ENCODE assay signal across 1 cellular context in the genomic region with DNA sequence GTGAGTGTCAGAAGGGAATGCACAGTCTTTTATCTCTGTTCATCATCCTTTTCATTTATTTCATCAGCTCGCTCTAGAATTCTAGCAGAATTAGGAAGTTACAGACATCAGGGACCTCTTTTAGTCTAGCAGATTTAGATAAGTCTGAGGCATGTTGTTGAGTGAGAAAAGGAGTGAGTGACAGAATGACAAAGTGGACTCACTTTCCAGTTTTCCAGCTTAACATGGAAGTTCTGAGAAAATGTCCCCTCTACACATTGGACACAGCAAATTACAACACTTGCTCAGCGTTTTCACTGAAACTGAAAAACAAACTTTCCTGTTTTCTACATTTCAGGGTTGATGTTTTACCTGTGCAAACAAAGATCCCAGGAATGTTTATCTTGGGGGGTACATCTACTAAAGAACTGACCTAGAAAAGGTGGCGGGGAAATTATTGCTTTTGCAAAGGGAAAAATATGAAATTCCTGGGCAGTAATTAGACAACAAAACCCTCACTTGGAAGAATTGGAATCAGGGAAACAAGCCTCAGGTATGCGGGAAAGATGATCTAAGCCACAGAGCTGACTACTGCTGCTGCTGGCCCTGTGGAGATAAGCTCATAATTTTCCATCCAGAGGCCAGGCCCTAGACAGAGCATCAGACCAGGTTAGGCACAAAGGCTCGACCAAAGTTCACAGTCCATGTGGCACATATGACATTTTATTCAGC.
TF ChIP-seq lines count a peak whose summit lies in the region.

No MANE protein-coding gene starts in this region.

TF ChIP-seq in HepG2, 621 proteins besides CTCF, POLR2A, EP300 and RAD21 (continued from another document and continues in another):
- TF ChIP-seq POLR2AphosphoS5 (IDR thresholded peaks at IDR 0.05; ENCODE audit: low read depth, low read length) (peak; percentile 72), GATAD2A (CRISPR knock-in tag; IDR thresholded peaks at IDR 0.05) (peak; percentile 87), HIVEP1 (CRISPR knock-in tag; IDR thresholded peaks at IDR 0.05) (no peak), ZNF776 (CRISPR knock-in tag; IDR thresholded peaks at IDR 0.05) (no peak), FOXA1 (IDR thresholded peaks at IDR 0.05) (peak; percentile 39), FOXA1 (CRISPR knock-in tag; IDR thresholded peaks at IDR 0.05) (peak; percentile 64), ZEB1 (IDR thresholded peaks at IDR 0.05; ENCODE audit: insufficient replicate concordance, low read depth) (peak; percentile 75), TIGD3 (CRISPR knock-in tag; IDR thresholded peaks at IDR 0.05; ENCODE audit: borderline replicate concordance) (no peak), PRMT3 (CRISPR knock-in tag; IDR thresholded peaks at IDR 0.05; ENCODE audit: borderline replicate concordance, low read depth) (no peak), ZNF772 (CRISPR knock-in tag; IDR thresholded peaks at IDR 0.05) (0 out of 2 replicates have a peak, but pooled peaks have one; percentile 42), ZMYM4 (CRISPR knock-in tag; IDR thresholded peaks at IDR 0.05) (peak; percentile 50; the same call in 1 of the 2 replicates), ZNF878 (CRISPR knock-in tag; IDR thresholded peaks at IDR 0.05) (peak; percentile 53; the same call in 1 of the 2 replicates), ZNF3 (CRISPR knock-in tag; IDR thresholded peaks at IDR 0.05) (peak; percentile 84; the same call in 1 of the 2 replicates), ZNF839 (CRISPR knock-in tag; IDR thresholded peaks at IDR 0.05; ENCODE audit: borderline replicate concordance) (no peak), NFKBIZ (CRISPR knock-in tag; IDR thresholded peaks at IDR 0.05) (no peak), FOXK1 (CRISPR knock-in tag; IDR thresholded peaks at IDR 0.05; ENCODE audit: borderline replicate concordance, low read depth) (0 out of 2 replicates have a peak, but pooled peaks have one; percentile 35), ZNF609 (CRISPR knock-in tag; IDR thresholded peaks at IDR 0.05; ENCODE audit: borderline replicate concordance) (peak; percentile 75), MYC (CRISPR knock-in tag; IDR thresholded peaks at IDR 0.05; ENCODE audit: borderline replicate concordance) (peak; percentile 60; the same call in 1 of the 2 replicates), NFE2L2 (IDR thresholded peaks at IDR 0.05; ENCODE audit: low read length) (no peak), HNRNPH1 (optimal IDR thresholded peaks at IDR 0.05; ENCODE audit: low read depth, low read length) (no peak), BRD4 (CRISPR knock-in tag; IDR thresholded peaks at IDR 0.05) (peak; percentile 21; the same call in 1 of the 2 replicates), ZNF83 (CRISPR knock-in tag; IDR thresholded peaks at IDR 0.05; ENCODE audit: borderline replicate concordance) (no peak), SOX13 (IDR thresholded peaks at IDR 0.05) (no peak), SOX13 (CRISPR knock-in tag; conservative IDR thresholded peaks at IDR 0.05 in 1 of 2, IDR thresholded peaks at IDR 0.05 in 1 of 2) (peak in 1 of 2 experiments; percentile 84; a peak in 2 of 4 replicates), ELK4 (CRISPR knock-in tag; IDR thresholded peaks at IDR 0.05; ENCODE audit: borderline replicate concordance) (no peak), ZIK1 (CRISPR knock-in tag; IDR thresholded peaks at IDR 0.05; ENCODE audit: borderline replicate concordance, low read depth) (no peak), TEF (CRISPR knock-in tag; IDR thresholded peaks at IDR 0.05) (0 out of 2 replicates have a peak, but pooled peaks have one; percentile 31), ATF4 (CRISPR knock-in tag; IDR thresholded peaks at IDR 0.05) (peak in 1 of 2 experiments; percentile 48; a peak in 1 of 4 replicates), ZNF142 (CRISPR knock-in tag; IDR thresholded peaks at IDR 0.05) (peak; percentile 53; the same call in 1 of the 2 replicates), ZBTB1 (CRISPR knock-in tag; IDR thresholded peaks at IDR 0.05; ENCODE audit: borderline replicate concordance) (no peak), ZNF207 (IDR thresholded peaks at IDR 0.05; ENCODE audit: borderline replicate concordance) (no peak)
- TF ChIP-seq, protein P1, sequence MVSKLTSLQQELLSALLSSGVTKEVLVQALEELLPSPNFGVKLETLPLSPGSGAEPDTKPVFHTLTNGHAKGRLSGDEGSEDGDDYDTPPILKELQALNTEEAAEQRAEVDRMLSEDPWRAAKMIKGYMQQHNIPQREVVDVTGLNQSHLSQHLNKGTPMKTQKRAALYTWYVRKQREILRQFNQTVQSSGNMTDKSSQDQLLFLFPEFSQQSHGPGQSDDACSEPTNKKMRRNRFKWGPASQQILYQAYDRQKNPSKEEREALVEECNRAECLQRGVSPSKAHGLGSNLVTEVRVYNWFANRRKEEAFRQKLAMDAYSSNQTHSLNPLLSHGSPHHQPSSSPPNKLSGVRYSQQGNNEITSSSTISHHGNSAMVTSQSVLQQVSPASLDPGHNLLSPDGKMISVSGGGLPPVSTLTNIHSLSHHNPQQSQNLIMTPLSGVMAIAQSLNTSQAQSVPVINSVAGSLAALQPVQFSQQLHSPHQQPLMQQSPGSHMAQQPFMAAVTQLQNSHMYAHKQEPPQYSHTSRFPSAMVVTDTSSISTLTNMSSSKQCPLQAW (CRISPR knock-in tag; IDR thresholded peaks at IDR 0.05) = 0 out of 2 replicates have a peak, but pooled peaks have one; percentile 13
- TF ChIP-seq, protein P2, sequence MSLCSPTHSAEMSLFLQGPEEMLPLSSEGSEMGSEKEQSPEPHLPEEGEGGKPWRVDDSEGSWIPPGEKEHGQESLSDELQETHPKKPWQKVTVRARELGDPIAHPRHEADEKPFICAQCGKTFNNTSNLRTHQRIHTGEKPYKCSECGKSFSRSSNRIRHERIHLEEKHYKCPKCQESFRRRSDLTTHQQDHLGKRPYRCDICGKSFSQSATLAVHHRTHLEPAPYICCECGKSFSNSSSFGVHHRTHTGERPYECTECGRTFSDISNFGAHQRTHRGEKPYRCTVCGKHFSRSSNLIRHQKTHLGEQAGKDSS (CRISPR knock-in tag; IDR thresholded peaks at IDR 0.05; ENCODE audit: borderline replicate concordance, low read depth) = no peak
- TF ChIP-seq, protein P3, sequence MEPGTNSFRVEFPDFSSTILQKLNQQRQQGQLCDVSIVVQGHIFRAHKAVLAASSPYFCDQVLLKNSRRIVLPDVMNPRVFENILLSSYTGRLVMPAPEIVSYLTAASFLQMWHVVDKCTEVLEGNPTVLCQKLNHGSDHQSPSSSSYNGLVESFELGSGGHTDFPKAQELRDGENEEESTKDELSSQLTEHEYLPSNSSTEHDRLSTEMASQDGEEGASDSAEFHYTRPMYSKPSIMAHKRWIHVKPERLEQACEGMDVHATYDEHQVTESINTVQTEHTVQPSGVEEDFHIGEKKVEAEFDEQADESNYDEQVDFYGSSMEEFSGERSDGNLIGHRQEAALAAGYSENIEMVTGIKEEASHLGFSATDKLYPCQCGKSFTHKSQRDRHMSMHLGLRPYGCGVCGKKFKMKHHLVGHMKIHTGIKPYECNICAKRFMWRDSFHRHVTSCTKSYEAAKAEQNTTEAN (CRISPR knock-in tag; conservative IDR thresholded peaks at IDR 0.05) = 0 out of 2 replicates have a peak, but pooled peaks have one; percentile 44
